Comparison of ENCODE assay signal across 11 cellular contexts in the genomic region with DNA sequence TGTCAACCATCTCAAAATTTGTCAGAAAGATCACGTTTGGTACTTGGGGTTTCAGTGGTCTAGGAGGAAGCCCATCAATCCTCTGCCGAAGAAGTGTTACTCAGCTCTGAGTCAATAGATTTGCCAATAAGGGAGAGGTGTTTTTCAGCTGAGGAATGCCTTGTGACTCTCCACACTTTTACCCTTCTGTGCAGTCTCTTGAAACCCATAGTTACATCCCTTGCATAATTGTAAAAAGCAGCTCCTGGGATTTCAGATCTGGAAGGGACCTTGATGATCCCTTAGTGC. TPM values are rescaled to one million over a fixed set of nuclear protein-coding genes. Genes with fewer than 3 reads are reported as not detected.
DNase-seq lines count a peak whose midpoint lies in the region; ATAC-seq, FAIRE-seq and TF ChIP-seq lines count a peak whose summit lies in the region.
"Had no signal": no experiment of that assay in that cellular context is flagged by ENCODE, and none has a peak within 500 bp of the region (broad histone marks: within the 10 kb centered on the region; RNA-seq: fewer than 3 reads in every experiment).

No MANE protein-coding gene starts in this region.

- TF ChIP-seq POLR2A in endothelial cell of umbilical vein (IDR thresholded peaks at IDR 0.05; ENCODE audit: low read depth, low read length) = no peak

- H2BK12ac ChIP-seq in H9 (ENCODE audit: insufficient read length, low read depth, low read length) = no peak overlapping the region

- H2BK15ac ChIP-seq in H9 (ENCODE audit: low read depth, low read length) = no peak overlapping the region

- H4K91ac ChIP-seq in H9 (ENCODE audit: insufficient read length, low read depth, low read length) = no peak overlapping the region

- H2BK120ac ChIP-seq in H9 (ENCODE audit: low read depth, low read length, poor library complexity, severe bottlenecking) = no peak overlapping the region

- H3K9me3 Mint-ChIP-seq in H9 = no peaks in the 10 kb centered on the region

- no peak overlapping the region for H3K9ac ChIP-seq in H9 (ENCODE audit: extremely low read depth, insufficient read length, low read length)
- H3K9ac ChIP-seq in PC-3 (ENCODE audit: low read length) = peak overlapping the region; percentile 46; the same call in 1 of the 2 replicates
- peak overlapping the region; percentile 69 for H3K9ac ChIP-seq in endothelial cell of umbilical vein (replicated peaks; ENCODE audit: extremely low read depth, insufficient read depth, low read length)
- peak overlapping the region; percentile 78 for H3K9ac ChIP-seq in skeletal muscle satellite cell (ENCODE audit: low read depth, low read length)

- dilution Hi-C loops in endothelial cell of umbilical vein (cut with MboI; ENCODE audit: extremely low pct_ligation_motif_present, low sequenced_read_pairs) = no loop called here

- H3K4me2 ChIP-seq in H9 (ENCODE audit: insufficient read depth, insufficient read length, low read length) (no peak overlapping the region), PC-3 (ENCODE audit: low read length) (peak overlapping the region; percentile 78), endothelial cell of umbilical vein (ENCODE audit: insufficient read depth, low read length) (peak overlapping the region; percentile 87), skeletal muscle satellite cell (ENCODE audit: low read length) (peak overlapping the region; percentile 74)

- no peak for FAIRE-seq in endothelial cell of umbilical vein (lab: Jason Lieb, UNC)
- FAIRE-seq: H1 had no signal

- H3K23me2 ChIP-seq in H9 (ENCODE audit: insufficient read length, low read depth, low read length, poor library complexity, severe bottlenecking) = no peaks in the 10 kb centered on the region

- POLR2A ChIA-PET in PC-3 (lab: Charles Lee; ENCODE audit: unreplicated experiment) (interaction anchor here (0.8 kb wide), 1 partner anchor 73 kb away, joined by 4 read pairs; no protein-coding TSS in a partner anchor), endothelial cell of umbilical vein (lab: Charles Lee) (no interaction called here)

- H3K4me3 ChIP-seq in PC-3 (ENCODE audit: low read length) = peak overlapping the region; percentile 43
- H3K4me3 ChIP-seq in endothelial cell of umbilical vein (replicated peaks in 1 of 3; ENCODE audit: insufficient read depth in 1 of 3, low read depth in 1 of 3, low read length in 3 of 3) = peak overlapping the region in 1 of 3 experiments; percentile 13
- peak overlapping the region; percentile 54 for H3K4me3 ChIP-seq in skeletal muscle satellite cell (ENCODE audit: low read length)
- no peak overlapping the region for H3K4me3 ChIP-seq in effector memory CD4-positive, alpha-beta T cell (ENCODE audit: insufficient read depth, low read depth, low read length, poor library complexity, severe bottlenecking)
- no peak overlapping the region for H3K4me3 ChIP-seq in aorta (ENCODE audit: low read length in 2 of 2)
- H3K4me3 ChIP-seq: heart left ventricle had no signal

- no peak for DNase-seq in H9
- DNase-seq in PC-3 = peak; percentile 69
- DNase-seq in endothelial cell of umbilical vein (ENCODE audit: low read depth, low spot score) = no peak
- no peak for DNase-seq in effector memory CD4-positive, alpha-beta T cell
- no peak for DNase-seq in aorta
- no peak for DNase-seq in activated naive CD4-positive, alpha-beta T cell (lab: John Stamatoyannopoulos, UW)
- DNase-seq: heart left ventricle; NCI-H187; stimulated activated naive CD4-positive, alpha-beta T cell had no signal

- H3K18ac ChIP-seq in H9 (ENCODE audit: insufficient read length, low read depth, low read length) = no peak overlapping the region

- H4K8ac ChIP-seq in H9 (replicated peaks; ENCODE audit: insufficient read length, low read depth, low read length) = no peak overlapping the region

- BruUV-seq in PC-3 (replicated peaks; lab: Mats Ljungman, UMichigan) (no TSS peak), endothelial cell of umbilical vein (replicated peaks; lab: Mats Ljungman, UMichigan) (TSS peak; percentile 79)

- H4K20me1 ChIP-seq in H9 (ENCODE audit: control insufficient read depth, insufficient read depth, insufficient read length) (no peaks in the 10 kb centered on the region), PC-3 (ENCODE audit: low read length) (no peaks in the 10 kb centered on the region), endothelial cell of umbilical vein (replicated peaks; ENCODE audit: control insufficient read depth, extremely low read depth, insufficient read depth, low read length) (no peaks in the 10 kb centered on the region)

- H3K4me3 Mint-ChIP-seq in H9 = no peak overlapping the region

- H4K5ac ChIP-seq in H9 (ENCODE audit: insufficient read length, low read depth, low read length) = no peak overlapping the region

- no peaks in the 10 kb centered on the region for H3K9me2 ChIP-seq in PC-3 (replicated peaks; ENCODE audit: low read length)

- CTCF ChIA-PET in PC-3 (lab: Charles Lee) = no interaction called here
- CTCF ChIA-PET in endothelial cell of umbilical vein (lab: Charles Lee) = interaction anchor here (0.9 to 1.8 kb wide), 5 partner anchors 10 to 105 kb away, joined by 3 to 7 read pairs (median 4); no protein-coding TSS in a partner anchor

- H3K4me1 ChIP-seq in H9 (ENCODE audit: insufficient read depth, low read length) (peaks cover 21% of the 10 kb centered on the region; the same call in 1 of the 2 replicates), PC-3 (ENCODE audit: insufficient read depth, low read length) (peaks cover 62% of the 10 kb centered on the region), endothelial cell of umbilical vein (ENCODE audit: control insufficient read depth, extremely low read depth, insufficient read depth, low read length) (peaks cover 28% of the 10 kb centered on the region), skeletal muscle satellite cell (ENCODE audit: control insufficient read depth, insufficient read depth, low read length) (peaks cover 83% of the 10 kb centered on the region), aorta (ENCODE audit: control insufficient read depth in 1 of 2, insufficient read depth in 2 of 2, low read length in 2 of 2) (no peaks in the 10 kb centered on the region)
- H3K4me1 ChIP-seq in effector memory CD4-positive, alpha-beta T cell (ENCODE audit: control insufficient read depth, insufficient read depth, low read length, poor library complexity, severe bottlenecking) = no peaks in the 10 kb centered on the region

- intact Hi-C loops in PC-3 (cut with micrococcal nuclease) = no loop called here
- intact Hi-C loops in endothelial cell of umbilical vein (cut with micrococcal nuclease) = loop anchor here (1.0 to 10.0 kb wide), 2 partner anchors 47 to 244 kb away; partner anchors contain the start of genes DOCK1 and INSYN2A
- intact Hi-C loops in aorta (cut with DNase I) = no loop called here

- no peak overlapping the region for H2BK5ac ChIP-seq in H9 (ENCODE audit: insufficient read length, low read length)

- H3K27me3 ChIP-seq in H9 (ENCODE audit: insufficient read depth, low read length) (no peaks in the 10 kb centered on the region), PC-3 (ENCODE audit: low read length) (no peaks in the 10 kb centered on the region), endothelial cell of umbilical vein (ENCODE audit: control insufficient read depth in 2 of 2, insufficient read depth in 2 of 2, low read length in 2 of 2) (no peaks in the 10 kb centered on the region), skeletal muscle satellite cell (ENCODE audit: control insufficient read depth, insufficient read depth, low read length) (no peaks in the 10 kb centered on the region), aorta (ENCODE audit: control insufficient read depth in 1 of 2, insufficient read depth in 2 of 2, low read length in 1 of 2) (no peaks in the 10 kb centered on the region)
- no peaks in the 10 kb centered on the region for H3K27me3 ChIP-seq in effector memory CD4-positive, alpha-beta T cell (replicated peaks; ENCODE audit: control insufficient read depth, insufficient read depth, low read length, poor library complexity, severe bottlenecking)
- H3K27me3 ChIP-seq: heart left ventricle had no signal

- no peak overlapping the region for H2AK5ac ChIP-seq in H9 (ENCODE audit: insufficient read length, low read length)

- no peaks in the 10 kb centered on the region for H3K79me1 ChIP-seq in H9 (ENCODE audit: insufficient read depth, low read depth, low read length, poor library complexity, severe bottlenecking)

- H2BK20ac ChIP-seq in H9 (ENCODE audit: low read depth, low read length, poor library complexity, severe bottlenecking) = no peak overlapping the region

- H3K9me1 ChIP-seq in endothelial cell of umbilical vein (replicated peaks; ENCODE audit: control insufficient read depth, extremely low read depth, insufficient read depth, low read length) = no peaks in the 10 kb centered on the region

- H3K4me1 Mint-ChIP-seq in H9 = peaks cover 54 to 68% of the 10 kb centered on the region in 2 experiments

- H3K27ac ChIP-seq in H9 (ENCODE audit: insufficient read length, low read depth, low read length) (no peak overlapping the region), PC-3 (ENCODE audit: low read length) (peak overlapping the region; percentile 93), endothelial cell of umbilical vein (ENCODE audit: insufficient read depth, low read depth, low read length) (peak overlapping the region; percentile 95), aorta (ENCODE audit: low read depth in 1 of 2, low read length in 2 of 2) (no peak overlapping the region)
- no peak overlapping the region for H3K27ac ChIP-seq in effector memory CD4-positive, alpha-beta T cell (ENCODE audit: insufficient read depth, low read length, poor library complexity, severe bottlenecking)
- H3K27ac ChIP-seq: heart left ventricle had no signal

- ATAC-seq in PC-3 = peak; percentile 64
- ATAC-seq in aorta (ENCODE audit: low FRiP score) = no peak
- ATAC-seq: heart left ventricle had no signal

- H3K23ac ChIP-seq in H9 (ENCODE audit: insufficient read length, low read depth, low read length) = no peak overlapping the region

- H3K9me3 ChIP-seq in H9 (ENCODE audit: control insufficient read depth, low read depth, low read length) (no peaks in the 10 kb centered on the region), PC-3 (ENCODE audit: low read length) (no peaks in the 10 kb centered on the region), endothelial cell of umbilical vein (replicated peaks; ENCODE audit: control insufficient read depth, insufficient read depth, low read length) (no peaks in the 10 kb centered on the region), skeletal muscle satellite cell (replicated peaks; ENCODE audit: low read length) (no peaks in the 10 kb centered on the region), aorta (ENCODE audit: control insufficient read depth, low read length) (no peaks in the 10 kb centered on the region)
- no peaks in the 10 kb centered on the region for H3K9me3 ChIP-seq in effector memory CD4-positive, alpha-beta T cell (ENCODE audit: control insufficient read depth, low read length)
- H3K9me3 ChIP-seq: heart left ventricle had no signal

- H3K36me3 ChIP-seq in PC-3 (ENCODE audit: low read depth, low read length) (no peaks in the 10 kb centered on the region), endothelial cell of umbilical vein (ENCODE audit: control insufficient read depth in 2 of 2, extremely low read depth in 1 of 2, insufficient read depth in 2 of 2, low read length in 2 of 2) (no peaks in the 10 kb centered on the region), skeletal muscle satellite cell (ENCODE audit: insufficient read depth, low read length) (no peaks in the 10 kb centered on the region), aorta (ENCODE audit: control insufficient read depth in 1 of 2, insufficient read depth in 2 of 2, low read length in 1 of 2) (no peaks in the 10 kb centered on the region)
- H3K36me3 ChIP-seq in effector memory CD4-positive, alpha-beta T cell (ENCODE audit: control insufficient read depth, insufficient read depth, low read length) = no peaks in the 10 kb centered on the region
- H3K36me3 ChIP-seq: heart left ventricle had no signal

- WGBS in H9 (ENCODE audit: extremely low coverage, insufficient read length, low lambda C conversion rate) = no CpG with 5 or more reads among the region's 2 CpGs
- 56 to 73% methylated on average over 2 of the region's 2 CpGs for WGBS in aorta, 2 donors

- no peak overlapping the region for H2AFZ ChIP-seq in H9 (ENCODE audit: low read length)
- no peak overlapping the region for H2AFZ ChIP-seq in PC-3 (ENCODE audit: low read length)
- H2AFZ ChIP-seq in endothelial cell of umbilical vein (ENCODE audit: low read depth, low read length) = peak overlapping the region; percentile 28

- no peak overlapping the region for H3K56ac ChIP-seq in H9 (ENCODE audit: insufficient read length, low read depth, low read length)

- H3F3A ChIP-seq in PC-3 (ENCODE audit: low read length, unreplicated experiment) = peaks cover 4% of the 10 kb centered on the region

- no peak for TF ChIP-seq CTCF in H9 (conservative IDR thresholded peaks at IDR 0.05)
- TF ChIP-seq CTCF in PC-3 (conservative IDR thresholded peaks at IDR 0.05; ENCODE audit: low read depth, low read length) = no peak
- no peak for TF ChIP-seq CTCF in endothelial cell of umbilical vein (IDR thresholded peaks at IDR 0.05; ENCODE audit: extremely low read depth in 1 of 2, insufficient read depth in 1 of 2, low read depth in 1 of 2, low read length in 2 of 2)

- H3K79me2 ChIP-seq in H9 (ENCODE audit: insufficient read depth, low read length) = no peaks in the 10 kb centered on the region
- no peaks in the 10 kb centered on the region for H3K79me2 ChIP-seq in PC-3 (ENCODE audit: low read length)
- H3K79me2 ChIP-seq in endothelial cell of umbilical vein (ENCODE audit: control insufficient read depth, insufficient read depth, low read length) = no peaks in the 10 kb centered on the region

- peaks cover 0 to 3% (median 0%) of the 10 kb centered on the region in 3 experiments; a peak in 4 of 7 replicates for H3K36me3 Mint-ChIP-seq in H9 (ENCODE audit: insufficient read depth in 1 of 3, low read depth in 3 of 3)

- H3K27ac Mint-ChIP-seq in H9 = peak overlapping the region in 2 of 3 experiments; percentile 41 to 48; a peak in 2 of 7 replicates

- no peaks in the 10 kb centered on the region for H3K27me3 Mint-ChIP-seq in H9 (ENCODE audit: low read depth)

- H3K4ac ChIP-seq in H9 (ENCODE audit: low read depth, low read length) = no peak overlapping the region

- no peak overlapping the region for H3K14ac ChIP-seq in H9 (ENCODE audit: insufficient read depth, low read length)

- no peak overlapping the region for H3T11ph ChIP-seq in H9 (ENCODE audit: low read length)

RNA-seq across cellular contexts. Expression of gene INSYN2A, which starts 47.5 kb away (rescaled TPM):
- 0.09 and 0.20 TPM in 2 replicates for total RNA-seq in H9 (2021)
- total RNA-seq in PC-3 (2014; rRNA removed) = not detected in 2 replicates
- 0.07 TPM in 1 of 2 replicates, not detected in the other for total RNA-seq in endothelial cell of umbilical vein
- polyA plus RNA-seq in endothelial cell of umbilical vein = 0.04 TPM in 1 of 2 replicates, not detected in the other
- polyA plus RNA-seq in endothelial cell of umbilical vein (2011; cell fraction: cytosol; rRNA removed) = 0.03 TPM in 2 replicates
- 0.04 TPM in 1 of 2 replicates, not detected in the other for polyA plus RNA-seq in endothelial cell of umbilical vein (2011; cell fraction: nucleus; rRNA removed)
- 0.05 and 0.12 TPM in 2 replicates for polyA plus RNA-seq in endothelial cell of umbilical vein (2012)
- not detected in 2 replicates for polyA minus RNA-seq in endothelial cell of umbilical vein
- polyA minus RNA-seq in endothelial cell of umbilical vein (2011; cell fraction: cytosol; rRNA and poly(A)+ RNA removed) = not detected
- polyA minus RNA-seq in endothelial cell of umbilical vein (2011; cell fraction: nucleus; rRNA and poly(A)+ RNA removed) = not detected in 2 replicates
- 0.66 and 1.5 TPM in 2 replicates for total RNA-seq in skeletal muscle satellite cell (2012; rRNA removed)
- not detected for total RNA-seq in aorta
- polyA plus RNA-seq in aorta = not detected

Comparison
In these comparisons a context has a peak if more than half of its experiments do, and no peak if none do; other contexts are left out.
1. H3K27ac ChIP-seq: peak in PC-3 (single experiment) and endothelial cell of umbilical vein (single experiment); none in H9 (single experiment), effector memory CD4-positive, alpha-beta T cell (single experiment) and aorta (0 of 2).
2. H3K4me3 ChIP-seq: peak in PC-3 (single experiment) and skeletal muscle satellite cell (single experiment); none in effector memory CD4-positive, alpha-beta T cell (single experiment) and aorta (0 of 2).